In genomic region chr11:65056999-65057398, GRCh38 we compare ENCODE assay signal across 27 cellular contexts. TPM values are rescaled to one million over a fixed set of nuclear protein-coding genes. Genes with fewer than 3 reads are reported as not detected.
"Had no signal": no experiment of that assay in that cellular context is flagged by ENCODE, and none has a peak within 500 bp of the region (broad histone marks: within the 10 kb centered on the region; RNA-seq: fewer than 3 reads in every experiment).

No MANE protein-coding gene starts in this region.

- H3K27ac ChIP-seq: lower lobe of right lung, neural progenitor cell, pancreas, prostate gland, sigmoid colon, spleen, suprapubic skin, thoracic aorta, tibial artery, upper lobe of right lung had no signal

- H2AFZ ChIP-seq: neural progenitor cell had no signal

- DNase-seq: hippocampal formation; kidney glomerular epithelial cell; left cardiac atrium; lower lobe of right lung; mammary epithelial cell; mesendoderm; naive B cell; natural killer cell; nephron progenitor cell; pancreas; posterior cingulate gyrus; retina; sigmoid colon; small intestine; spleen; stimulated activated CD4-positive, alpha-beta T cell treated with anti-CD3 and anti-CD28 coated beads, Interleukin-4, amount 100 ng/mL, for 24 hours; stimulated activated naive CD4-positive, alpha-beta T cell; tibial artery; trophoblast cell; upper lobe of right lung had no signal

- H3K27me3 ChIP-seq: neural progenitor cell, pancreas, sigmoid colon, spleen, suprapubic skin, upper lobe of right lung had no signal

- H3K4me2 ChIP-seq: neural progenitor cell had no signal

- H3K4me3 ChIP-seq: lower lobe of right lung, neural progenitor cell, pancreas, prostate gland, sigmoid colon, spleen, suprapubic skin, thoracic aorta, tibial artery, upper lobe of right lung had no signal

- H3K36me3 ChIP-seq: lower lobe of right lung, neural progenitor cell, pancreas, prostate gland, sigmoid colon, spleen, suprapubic skin, thoracic aorta, tibial artery, upper lobe of right lung had no signal

- ATAC-seq: left cardiac atrium; left lobe of liver; natural killer cell; pancreas; stimulated activated effector memory CD8-positive, alpha-beta T cell treated with anti-CD3 and anti-CD28 coated beads, Interleukin-12 subunit alpha, Interleukin-12 subunit beta, amount 100 ng/mL, for 72 hours; upper lobe of right lung had no signal

- H3K9ac ChIP-seq: neural progenitor cell had no signal

- H3K4me1 ChIP-seq: lower lobe of right lung, neural progenitor cell, pancreas, prostate gland, sigmoid colon, suprapubic skin, tibial artery, upper lobe of right lung had no signal

- H3K9me3 ChIP-seq: lower lobe of right lung, pancreas, prostate gland, sigmoid colon, spleen, suprapubic skin, thoracic aorta, tibial artery, upper lobe of right lung had no signal

RNA-seq across cellular contexts. Expression of gene CDCA5, which starts 26.8 kb away (rescaled TPM):
- total RNA-seq: mononuclear cell had no signal
